In genomic region chr14:42192659-42193425, GRCh38 we compare ENCODE assay signal across 11 cellular contexts.
DNase-seq lines count a peak whose midpoint lies in the region; ATAC-seq and TF ChIP-seq lines count a peak whose summit lies in the region.
"Had no signal": no experiment of that assay in that cellular context is flagged by ENCODE, and none has a peak within 500 bp of the region (broad histone marks: within the 10 kb centered on the region; RNA-seq: fewer than 3 reads in every experiment).

No MANE protein-coding gene starts in this region.

- CTCF ChIA-PET in activated CD4-positive, alpha-beta memory T cell treated with anti-CD3 and anti-CD28 coated beads for 36 hours (lab: Charles Lee) = no interaction called here

- no peaks in the 10 kb centered on the region for H3K9me3 ChIP-seq in T-helper 17 cell (ENCODE audit: control insufficient read depth, low read length, poor library complexity, severe bottlenecking)

- POLR2A ChIA-PET in activated CD4-positive, alpha-beta memory T cell treated with anti-CD3 and anti-CD28 coated beads for 36 hours (lab: Charles Lee) = no interaction called here

- no peak overlapping the region for H3K4me3 Mint-ChIP-seq in activated CD4-positive, alpha-beta memory T cell treated with anti-CD3 and anti-CD28 coated beads for 36 hours
- no peak overlapping the region for H3K4me3 Mint-ChIP-seq in T-helper 17 cell
- H3K4me3 Mint-ChIP-seq: central memory CD8-positive, alpha-beta T cell had no signal

- no peaks in the 10 kb centered on the region for H3K9me3 Mint-ChIP-seq in activated CD4-positive, alpha-beta memory T cell treated with anti-CD3 and anti-CD28 coated beads for 36 hours

- H3K4me1 Mint-ChIP-seq in activated CD4-positive, alpha-beta memory T cell treated with anti-CD3 and anti-CD28 coated beads for 36 hours (ENCODE audit: low read depth) = no peaks in the 10 kb centered on the region
- H3K4me1 Mint-ChIP-seq in T-helper 17 cell = no peaks in the 10 kb centered on the region
- H3K4me1 Mint-ChIP-seq: central memory CD8-positive, alpha-beta T cell had no signal

- H3K27me3 Mint-ChIP-seq in activated CD4-positive, alpha-beta memory T cell treated with anti-CD3 and anti-CD28 coated beads for 36 hours = no peaks in the 10 kb centered on the region
- no peaks in the 10 kb centered on the region for H3K27me3 Mint-ChIP-seq in T-helper 17 cell
- H3K27me3 Mint-ChIP-seq: central memory CD8-positive, alpha-beta T cell had no signal

- ATAC-seq in omental fat pad (ENCODE audit: low FRiP score) (peak; percentile 89), T-helper 17 cell (no peak), HG03565 (IDR thresholded peaks at IDR 0.05; ENCODE audit: unreplicated experiment) (no peak)

- intact Hi-C loops in activated CD4-positive, alpha-beta memory T cell treated with anti-CD3 and anti-CD28 coated beads for 36 hours (cut with micrococcal nuclease) = no loop called here

- no peaks in the 10 kb centered on the region for H3K36me3 Mint-ChIP-seq in activated CD4-positive, alpha-beta memory T cell treated with anti-CD3 and anti-CD28 coated beads for 36 hours
- H3K36me3 Mint-ChIP-seq in T-helper 17 cell (ENCODE audit: low read depth) = no peaks in the 10 kb centered on the region

- DNase-seq in GM04503 (ENCODE audit: low read depth) (peak; percentile 99), NCI-H69 (lab: John Stamatoyannopoulos, UW) (peak; percentile 77), dermis blood vessel endothelial cell (peak; percentile 33), omental fat pad (ENCODE audit: low spot score) (no peak), T-helper 17 cell (no peak), 8988T (no peak)
- DNase-seq in activated CD4-positive, alpha-beta memory T cell treated with anti-CD3 and anti-CD28 coated beads for 36 hours = no peak
- DNase-seq: activated CD4-positive, alpha-beta T cell treated with anti-CD3 and anti-CD28 coated beads, Interleukin-2, amount 50 U/mL, for 1 hour; NCI-H1694 treated with DMSO at 0.1 percent for 48 hours had no signal

- no peak for TF ChIP-seq CTCF in omental fat pad (IDR thresholded peaks at IDR 0.05)

- H3K27ac Mint-ChIP-seq in activated CD4-positive, alpha-beta memory T cell treated with anti-CD3 and anti-CD28 coated beads for 36 hours = no peak overlapping the region
- H3K27ac Mint-ChIP-seq in T-helper 17 cell = no peak overlapping the region

Comparison
In these comparisons a context has a peak if more than half of its experiments do, and no peak if none do; other contexts are left out.
1. DNase-seq: peak in GM04503 (single experiment), NCI-H69 (single experiment) and dermis blood vessel endothelial cell (single experiment); none in omental fat pad (single experiment), activated CD4-positive, alpha-beta memory T cell treated with anti-CD3 and anti-CD28 coated beads for 36 hours (single experiment), T-helper 17 cell (0 of 3) and 8988T (single experiment).